ENCODE assay signal across 1 cellular context in the genomic region with DNA sequence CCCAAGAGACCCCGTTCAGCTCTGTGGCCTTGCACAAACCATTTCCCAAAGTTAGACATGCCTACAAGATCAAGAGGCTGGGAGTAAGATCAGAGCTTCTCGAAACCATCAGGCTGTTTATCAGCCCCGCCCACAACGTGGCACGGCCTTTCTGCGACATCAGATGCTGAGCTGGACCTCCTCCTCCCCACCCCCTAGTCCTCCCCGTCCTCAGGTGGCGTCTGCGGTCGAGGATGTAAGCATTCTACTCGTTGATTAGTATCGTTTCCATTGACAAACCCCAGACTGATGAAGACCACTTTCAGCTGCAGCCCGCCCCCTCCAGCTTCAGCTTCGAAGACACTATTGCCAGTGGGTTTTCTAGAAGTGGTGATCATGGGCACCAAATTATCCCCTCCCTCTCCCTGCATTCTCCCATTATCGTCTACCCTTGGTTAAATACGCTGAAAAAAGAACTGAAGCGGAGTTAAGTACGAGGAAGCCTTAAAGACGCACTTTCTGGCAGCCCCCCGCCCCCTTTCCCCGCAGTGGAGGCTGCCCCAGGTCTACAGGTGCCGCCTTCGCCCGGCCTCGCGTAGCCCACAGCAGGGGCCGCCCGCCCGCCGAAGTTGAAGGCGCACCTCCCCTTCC.
TF ChIP-seq lines count a peak whose summit lies in the region.

No MANE protein-coding gene starts in this region.

TF ChIP-seq in HEK293, 187 proteins besides CTCF, POLR2A, EP300 and RAD21 (continued from another document):
- TF ChIP-seq, protein P1, sequence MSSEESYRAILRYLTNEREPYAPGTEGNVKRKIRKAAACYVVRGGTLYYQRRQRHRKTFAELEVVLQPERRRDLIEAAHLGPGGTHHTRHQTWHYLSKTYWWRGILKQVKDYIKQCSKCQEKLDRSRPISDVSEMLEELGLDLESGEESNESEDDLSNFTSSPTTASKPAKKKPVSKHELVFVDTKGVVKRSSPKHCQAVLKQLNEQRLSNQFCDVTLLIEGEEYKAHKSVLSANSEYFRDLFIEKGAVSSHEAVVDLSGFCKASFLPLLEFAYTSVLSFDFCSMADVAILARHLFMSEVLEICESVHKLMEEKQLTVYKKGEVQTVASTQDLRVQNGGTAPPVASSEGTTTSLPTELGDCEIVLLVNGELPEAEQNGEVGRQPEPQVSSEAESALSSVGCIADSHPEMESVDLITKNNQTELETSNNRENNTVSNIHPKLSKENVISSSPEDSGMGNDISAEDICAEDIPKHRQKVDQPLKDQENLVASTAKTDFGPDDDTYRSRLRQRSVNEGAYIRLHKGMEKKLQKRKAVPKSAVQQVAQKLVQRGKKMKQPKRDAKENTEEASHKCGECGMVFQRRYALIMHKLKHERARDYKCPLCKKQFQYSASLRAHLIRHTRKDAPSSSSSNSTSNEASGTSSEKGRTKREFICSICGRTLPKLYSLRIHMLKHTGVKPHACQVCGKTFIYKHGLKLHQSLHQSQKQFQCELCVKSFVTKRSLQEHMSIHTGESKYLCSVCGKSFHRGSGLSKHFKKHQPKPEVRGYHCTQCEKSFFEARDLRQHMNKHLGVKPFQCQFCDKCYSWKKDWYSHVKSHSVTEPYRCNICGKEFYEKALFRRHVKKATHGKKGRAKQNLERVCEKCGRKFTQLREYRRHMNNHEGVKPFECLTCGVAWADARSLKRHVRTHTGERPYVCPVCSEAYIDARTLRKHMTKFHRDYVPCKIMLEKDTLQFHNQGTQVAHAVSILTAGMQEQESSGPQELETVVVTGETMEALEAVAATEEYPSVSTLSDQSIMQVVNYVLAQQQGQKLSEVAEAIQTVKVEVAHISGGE (tag by site-specific recombination; conservative IDR thresholded peaks at IDR 0.05; ENCODE audit: low read depth), result no peak
- TF ChIP-seq, protein P2, sequence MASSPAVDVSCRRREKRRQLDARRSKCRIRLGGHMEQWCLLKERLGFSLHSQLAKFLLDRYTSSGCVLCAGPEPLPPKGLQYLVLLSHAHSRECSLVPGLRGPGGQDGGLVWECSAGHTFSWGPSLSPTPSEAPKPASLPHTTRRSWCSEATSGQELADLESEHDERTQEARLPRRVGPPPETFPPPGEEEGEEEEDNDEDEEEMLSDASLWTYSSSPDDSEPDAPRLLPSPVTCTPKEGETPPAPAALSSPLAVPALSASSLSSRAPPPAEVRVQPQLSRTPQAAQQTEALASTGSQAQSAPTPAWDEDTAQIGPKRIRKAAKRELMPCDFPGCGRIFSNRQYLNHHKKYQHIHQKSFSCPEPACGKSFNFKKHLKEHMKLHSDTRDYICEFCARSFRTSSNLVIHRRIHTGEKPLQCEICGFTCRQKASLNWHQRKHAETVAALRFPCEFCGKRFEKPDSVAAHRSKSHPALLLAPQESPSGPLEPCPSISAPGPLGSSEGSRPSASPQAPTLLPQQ (tag by site-specific recombination; IDR thresholded peaks at IDR 0.05), result no peak
- TF ChIP-seq ZNF514 (tag by site-specific recombination; IDR thresholded peaks at IDR 0.05), result no peak
- no peak for TF ChIP-seq ZNF521 (tag by site-specific recombination; IDR thresholded peaks at IDR 0.05)
- no peak for TF ChIP-seq PRDM6 (tag by site-specific recombination; IDR thresholded peaks at IDR 0.05)
- peak; percentile 75 for TF ChIP-seq HIC1 (tag by site-specific recombination; IDR thresholded peaks at IDR 0.05)
- no peak for TF ChIP-seq SP7 (tag by site-specific recombination; IDR thresholded peaks at IDR 0.05)
- TF ChIP-seq KLF10 (tag by site-specific recombination; IDR thresholded peaks at IDR 0.05), result no peak
- TF ChIP-seq ZNF248 (tag by site-specific recombination; IDR thresholded peaks at IDR 0.05), result no peak
- TF ChIP-seq MEIS1 (CRISPR knock-in tag; IDR thresholded peaks at IDR 0.05; ENCODE audit: borderline replicate concordance), result no peak
